In the genomic region with DNA sequence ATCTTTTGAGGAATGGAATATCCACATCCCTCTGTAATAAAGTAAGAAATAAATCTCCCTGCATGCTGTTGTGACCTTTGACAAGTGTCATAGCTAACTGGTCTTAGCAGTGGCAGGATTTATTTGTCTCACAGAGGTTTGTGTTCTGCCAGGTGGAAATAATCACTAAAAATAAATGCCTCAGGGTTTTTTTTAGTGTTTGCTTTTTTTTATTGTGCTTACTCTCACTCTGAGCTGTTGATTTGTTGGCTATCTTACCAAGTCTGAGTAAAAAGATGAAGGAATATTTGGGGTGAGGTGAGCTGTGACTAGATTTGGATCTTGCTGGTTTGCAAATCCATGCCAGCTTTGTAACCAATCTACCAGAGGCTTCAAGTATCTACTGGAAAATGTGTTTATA, we compare ENCODE assay signal across 16 cellular contexts.
DNase-seq lines count a peak whose midpoint lies in the region; ATAC-seq, FAIRE-seq and TF ChIP-seq lines count a peak whose summit lies in the region.
"Had no signal": no experiment of that assay in that cellular context is flagged by ENCODE, and none has a peak within 500 bp of the region (broad histone marks: within the 10 kb centered on the region; RNA-seq: fewer than 3 reads in every experiment).

No MANE protein-coding gene starts in this region.

- TF ChIP-seq CTCF in GM12878 (IDR thresholded peaks at IDR 0.05 in 2 of 3, conservative IDR thresholded peaks at IDR 0.05 in 1 of 3; ENCODE audit: control insufficient read depth in 2 of 3, extremely low read depth in 1 of 3, insufficient read depth in 1 of 3, low read depth in 3 of 3, low read length in 3 of 3) (no peak), parathyroid adenoma (IDR thresholded peaks at IDR 0.05) (no peak), thyroid gland (IDR thresholded peaks at IDR 0.05) (no peak)

- H3K4me3 ChIP-seq in GM12878 (no peak overlapping the region), parathyroid adenoma (ENCODE audit: low read depth, low read length) (peak overlapping the region; percentile 8), thyroid gland (replicated peaks in 1 of 3) (no peak overlapping the region)
- H3K4me3 ChIP-seq: BLaER1 treated with 17β-estradiol and CSF1 and Interleukin-3, amounts not matched to agents 10 nM and 100 nM had no signal

- no peaks in the 10 kb centered on the region for H3K9me3 ChIP-seq in GM12878 (replicated peaks; ENCODE audit: control insufficient read depth, insufficient read depth, low read length)
- no peaks in the 10 kb centered on the region for H3K9me3 ChIP-seq in parathyroid adenoma (ENCODE audit: control insufficient read depth, low read length)
- no peaks in the 10 kb centered on the region for H3K9me3 ChIP-seq in thyroid gland

- H2AFZ ChIP-seq in GM12878 (ENCODE audit: control insufficient read depth, low read depth, low read length) = no peak overlapping the region
- H2AFZ ChIP-seq in parathyroid adenoma = no peak overlapping the region

- BruUV-seq in GM12878 (replicated peaks; lab: Mats Ljungman, UMichigan) = no TSS peak

- DNase-seq in SHP77 treated with DMSO at 0.1 percent for 48 hours (lab: John Stamatoyannopoulos, UW) (peak; percentile 4), SHP77 (lab: John Stamatoyannopoulos, UW) (no peak), GM12878 (ENCODE audit: low read depth, low spot score) (no peak), thyroid gland (peak in 1 of 2 donors; percentile 10), cardiac septum (ENCODE audit: low spot score) (no peak), SK-N-DZ (ENCODE audit: low spot score) (no peak), NCI-H187 (lab: John Stamatoyannopoulos, UW) (no peak)
- DNase-seq: ACHN; CD4-positive, CD25-positive, alpha-beta regulatory T cell; DMS 273 treated with DMSO at 0.1 percent for 48 hours; DMS79; GOT3; H9 had no signal

- SMC1A ChIA-PET in GM12878 (lab: Charles Lee; ENCODE audit: uncharacterized antibody, unreplicated experiment) = interaction anchor here (0.7 to 1.9 kb wide), 7 partner anchors 10 to 307 kb away, joined by 3 to 10 read pairs (median 3); no protein-coding TSS in a partner anchor

- no peaks in the 10 kb centered on the region for H3K4me1 ChIP-seq in GM12878 (ENCODE audit: control insufficient read depth, insufficient read depth, low read length)
- no peaks in the 10 kb centered on the region for H3K4me1 ChIP-seq in parathyroid adenoma
- peaks cover 7 to 12% of the 10 kb centered on the region in 2 donors for H3K4me1 ChIP-seq in thyroid gland
- H3K4me1 ChIP-seq: BLaER1 treated with 17β-estradiol and CSF1 and Interleukin-3, amounts not matched to agents 10 nM and 100 nM had no signal

- H3K27ac ChIP-seq in GM12878 (ENCODE audit: control insufficient read depth, insufficient read depth) (no peak overlapping the region), parathyroid adenoma (no peak overlapping the region), thyroid gland (peak overlapping the region in 2 of 3 donors; percentile 37 to 46)
- H3K27ac ChIP-seq: BLaER1 treated with 17β-estradiol and CSF1 and Interleukin-3, amounts not matched to agents 10 nM and 100 nM had no signal

- intact Hi-C loops in GM12878 (cut with micrococcal nuclease; ENCODE audit: unreplicated experiment) = no loop called here
- intact Hi-C loops in thyroid gland (cut with DNase I) = no loop called here
- intact Hi-C loops in cardiac septum (cut with DNase I) = no loop called here

- no peak for FAIRE-seq in GM12878 (lab: Jason Lieb, UNC)
- FAIRE-seq: GM12891 had no signal

- H3K36me3 ChIP-seq in GM12878 (ENCODE audit: control insufficient read depth in 2 of 2, insufficient read depth in 2 of 2, low read length in 1 of 2) (no peaks in the 10 kb centered on the region), parathyroid adenoma (ENCODE audit: control insufficient read depth, insufficient read depth, low read length) (no peaks in the 10 kb centered on the region), thyroid gland (no peaks in the 10 kb centered on the region)
- H3K36me3 ChIP-seq: BLaER1 treated with 17β-estradiol and CSF1 and Interleukin-3, amounts not matched to agents 10 nM and 100 nM had no signal

- POLR2A ChIA-PET in GM12878 (lab: Charles Lee) = no interaction called here

- no peak for TF ChIP-seq RAD21 in GM12878 (IDR thresholded peaks at IDR 0.05; ENCODE audit: insufficient read depth, low read depth, low read length)

- H3K27me3 ChIP-seq in GM12878 (replicated peaks in 1 of 2; ENCODE audit: control insufficient read depth in 2 of 2, insufficient read depth in 2 of 2, low read length in 1 of 2) (no peaks in the 10 kb centered on the region), parathyroid adenoma (ENCODE audit: control insufficient read depth, insufficient read depth, low read length) (no peaks in the 10 kb centered on the region), thyroid gland (no peaks in the 10 kb centered on the region)
- H3K27me3 ChIP-seq: BLaER1 treated with 17β-estradiol and CSF1 and Interleukin-3, amounts not matched to agents 10 nM and 100 nM had no signal

- RAD21 ChIA-PET in GM12878 (lab: Charles Lee; ENCODE audit: unreplicated experiment) = interaction anchor here (0.8 to 1.0 kb wide), 3 partner anchors 10 to 17 kb away, joined by 3 read pairs; no protein-coding TSS in a partner anchor

- no peak overlapping the region for H3K9ac ChIP-seq in GM12878 (ENCODE audit: control insufficient read depth, insufficient read depth, low read length)
- H3K9ac ChIP-seq in parathyroid adenoma = no peak overlapping the region
- H3K9ac ChIP-seq: BLaER1 treated with 17β-estradiol and CSF1 and Interleukin-3, amounts not matched to agents 10 nM and 100 nM had no signal

- CTCF ChIA-PET in GM12878 (lab: Yijun Ruan, JAX) = interaction anchor here (1.2 kb wide), 1 partner anchor 11 kb away, joined by 4 read pairs; no protein-coding TSS in a partner anchor

- peak; percentile 50 for ATAC-seq in GM12878

- H4K20me1 ChIP-seq in GM12878 (ENCODE audit: control insufficient read depth, insufficient read depth) = no peaks in the 10 kb centered on the region
- H4K20me1 ChIP-seq: BLaER1 treated with 17β-estradiol and CSF1 and Interleukin-3, amounts not matched to agents 10 nM and 100 nM had no signal

- in situ Hi-C loops in GM12878 (cut with MboI) = no loop called here

- H3K79me2 ChIP-seq in GM12878 (ENCODE audit: control insufficient read depth, insufficient read depth, low read length) (no peaks in the 10 kb centered on the region), parathyroid adenoma (no peaks in the 10 kb centered on the region)

- TF ChIP-seq POLR2A in GM12878 (IDR thresholded peaks at IDR 0.05; ENCODE audit: low read depth, low read length) = no peak
- no peak for TF ChIP-seq POLR2A in thyroid gland (IDR thresholded peaks at IDR 0.05)

- H3K4me2 ChIP-seq in GM12878 (ENCODE audit: control insufficient read depth, insufficient read depth) (no peak overlapping the region), parathyroid adenoma (ENCODE audit: low read length) (peak overlapping the region; percentile 10)
- H3K4me2 ChIP-seq: BLaER1 treated with 17β-estradiol and CSF1 and Interleukin-3, amounts not matched to agents 10 nM and 100 nM had no signal

- TF ChIP-seq EP300 in GM12878 (IDR thresholded peaks at IDR 0.05; ENCODE audit: borderline replicate concordance in 1 of 2, control insufficient read depth in 1 of 2, low read depth in 2 of 2, low read length in 2 of 2) = no peak

TF ChIP-seq in GM12878, 131 proteins besides CTCF, POLR2A, EP300 and RAD21 (continues in another document):
- TF ChIP-seq, protein P1, sequence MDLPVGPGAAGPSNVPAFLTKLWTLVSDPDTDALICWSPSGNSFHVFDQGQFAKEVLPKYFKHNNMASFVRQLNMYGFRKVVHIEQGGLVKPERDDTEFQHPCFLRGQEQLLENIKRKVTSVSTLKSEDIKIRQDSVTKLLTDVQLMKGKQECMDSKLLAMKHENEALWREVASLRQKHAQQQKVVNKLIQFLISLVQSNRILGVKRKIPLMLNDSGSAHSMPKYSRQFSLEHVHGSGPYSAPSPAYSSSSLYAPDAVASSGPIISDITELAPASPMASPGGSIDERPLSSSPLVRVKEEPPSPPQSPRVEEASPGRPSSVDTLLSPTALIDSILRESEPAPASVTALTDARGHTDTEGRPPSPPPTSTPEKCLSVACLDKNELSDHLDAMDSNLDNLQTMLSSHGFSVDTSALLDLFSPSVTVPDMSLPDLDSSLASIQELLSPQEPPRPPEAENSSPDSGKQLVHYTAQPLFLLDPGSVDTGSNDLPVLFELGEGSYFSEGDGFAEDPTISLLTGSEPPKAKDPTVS (IDR thresholded peaks at IDR 0.05; ENCODE audit: low read depth, low read length) = no peak
- TF ChIP-seq, protein P2, sequence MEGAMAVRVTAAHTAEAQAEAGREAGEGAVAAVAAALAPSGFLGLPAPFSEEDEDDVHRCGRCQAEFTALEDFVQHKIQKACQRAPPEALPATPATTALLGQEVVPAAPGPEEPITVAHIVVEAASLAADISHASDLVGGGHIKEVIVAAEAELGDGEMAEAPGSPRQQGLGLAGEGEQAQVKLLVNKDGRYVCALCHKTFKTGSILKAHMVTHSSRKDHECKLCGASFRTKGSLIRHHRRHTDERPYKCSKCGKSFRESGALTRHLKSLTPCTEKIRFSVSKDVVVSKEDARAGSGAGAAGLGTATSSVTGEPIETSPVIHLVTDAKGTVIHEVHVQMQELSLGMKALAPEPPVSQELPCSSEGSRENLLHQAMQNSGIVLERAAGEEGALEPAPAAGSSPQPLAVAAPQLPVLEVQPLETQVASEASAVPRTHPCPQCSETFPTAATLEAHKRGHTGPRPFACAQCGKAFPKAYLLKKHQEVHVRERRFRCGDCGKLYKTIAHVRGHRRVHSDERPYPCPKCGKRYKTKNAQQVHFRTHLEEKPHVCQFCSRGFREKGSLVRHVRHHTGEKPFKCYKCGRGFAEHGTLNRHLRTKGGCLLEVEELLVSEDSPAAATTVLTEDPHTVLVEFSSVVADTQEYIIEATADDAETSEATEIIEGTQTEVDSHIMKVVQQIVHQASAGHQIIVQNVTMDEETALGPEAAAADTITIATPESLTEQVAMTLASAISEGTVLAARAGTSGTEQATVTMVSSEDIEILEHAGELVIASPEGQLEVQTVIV (IDR thresholded peaks at IDR 0.05; ENCODE audit: borderline replicate concordance, partially characterized antibody) = no peak
- TF ChIP-seq RAD51 (IDR thresholded peaks at IDR 0.05) (no peak), ZNF622 (IDR thresholded peaks at IDR 0.05) (no peak), JUND (IDR thresholded peaks at IDR 0.05; ENCODE audit: low read depth, low read length) (no peak), ZZZ3 (IDR thresholded peaks at IDR 0.05; ENCODE audit: control insufficient read depth, insufficient read length, low read depth) (no peak)

Comparison
In these comparisons a context has a peak if more than half of its experiments do, and no peak if none do; other contexts are left out.
1. H3K27ac ChIP-seq: peak in thyroid gland (2 of 3); none in GM12878 (single experiment) and parathyroid adenoma (single experiment).